1 cellular context compared by ENCODE assay signal in the genomic region with DNA sequence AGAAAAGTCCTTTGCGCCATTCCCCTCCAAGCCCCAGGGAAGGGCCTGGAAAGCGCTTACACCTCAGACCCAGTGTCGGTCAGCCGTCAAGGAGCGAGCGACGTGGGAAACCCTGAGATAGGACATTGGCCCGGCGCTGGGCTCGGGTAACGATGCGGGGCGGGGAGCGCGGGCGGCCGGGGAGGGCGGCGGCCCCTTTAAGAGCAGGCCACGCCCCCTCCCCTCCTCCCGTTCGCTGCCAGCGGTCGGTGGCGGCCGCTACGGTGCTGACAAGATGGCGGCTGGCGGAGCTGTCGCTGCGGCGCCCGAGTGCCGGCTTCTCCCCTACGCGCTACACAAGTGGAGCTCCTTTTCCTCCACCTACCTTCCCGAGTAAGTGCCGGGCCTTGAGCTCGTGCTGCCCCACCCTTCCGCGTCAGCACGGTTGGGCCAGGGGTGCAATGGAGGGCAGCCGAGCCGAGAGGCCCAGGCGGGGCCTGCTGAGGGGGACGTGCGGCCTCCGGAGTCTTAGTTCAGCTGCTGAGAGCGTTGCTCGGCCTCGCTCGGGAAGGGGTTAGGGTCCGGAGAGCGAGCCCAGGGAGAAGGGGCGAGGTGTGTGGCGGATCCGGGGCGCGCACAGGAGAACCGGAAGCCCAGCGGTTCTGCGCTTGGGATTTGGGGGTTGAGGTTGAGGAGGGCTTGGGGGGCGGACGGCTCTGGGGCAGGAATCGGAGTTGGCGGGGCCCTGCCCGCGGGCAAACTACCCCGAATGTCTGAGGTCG.
TF ChIP-seq lines count a peak whose summit lies in the region.

Gene MKLN1 (plus strand): TSS at position 251 of the 761 bp plus-strand sequence. CDS start 24 bp downstream, at position 275.

TF ChIP-seq in HepG2, 621 proteins besides CTCF, POLR2A, EP300 and RAD21 (continued from another document and continues in another):
- peak; percentile 100 for TF ChIP-seq ZFP91 (CRISPR knock-in tag; IDR thresholded peaks at IDR 0.05; ENCODE audit: borderline replicate concordance)
- peak; percentile 50 for TF ChIP-seq MED8 (CRISPR knock-in tag; IDR thresholded peaks at IDR 0.05; ENCODE audit: insufficient replicate concordance)
- peak; percentile 62; the same call in 1 of the 2 replicates for TF ChIP-seq ARHGAP35 (CRISPR knock-in tag; IDR thresholded peaks at IDR 0.05; ENCODE audit: borderline replicate concordance)
- TF ChIP-seq JDP2 (CRISPR knock-in tag; IDR thresholded peaks at IDR 0.05; ENCODE audit: borderline replicate concordance) = peak; percentile 54; the same call in 1 of the 2 replicates
- TF ChIP-seq SOX6 (IDR thresholded peaks at IDR 0.05) = no peak
- TF ChIP-seq SOX6 (CRISPR knock-in tag; IDR thresholded peaks at IDR 0.05) = peak; percentile 33
- peak; percentile 43; the same call in 1 of the 2 replicates for TF ChIP-seq HCFC1 (IDR thresholded peaks at IDR 0.05; ENCODE audit: low read depth, low read length)
- TF ChIP-seq CERS6 (CRISPR knock-in tag; IDR thresholded peaks at IDR 0.05) = no peak
- TF ChIP-seq HOXA7 (CRISPR knock-in tag; IDR thresholded peaks at IDR 0.05) = peak; percentile 92; the same call in 1 of the 2 replicates
- TF ChIP-seq ZNF557 (CRISPR knock-in tag; IDR thresholded peaks at IDR 0.05) = no peak
- peak; percentile 50; the same call in 1 of the 2 replicates for TF ChIP-seq MYC (CRISPR knock-in tag; IDR thresholded peaks at IDR 0.05; ENCODE audit: borderline replicate concordance)
- TF ChIP-seq RBM39 (IDR thresholded peaks at IDR 0.05; ENCODE audit: low read depth, low read length, poor library complexity, severe bottlenecking) = peak; percentile 93
- TF ChIP-seq, protein P1, sequence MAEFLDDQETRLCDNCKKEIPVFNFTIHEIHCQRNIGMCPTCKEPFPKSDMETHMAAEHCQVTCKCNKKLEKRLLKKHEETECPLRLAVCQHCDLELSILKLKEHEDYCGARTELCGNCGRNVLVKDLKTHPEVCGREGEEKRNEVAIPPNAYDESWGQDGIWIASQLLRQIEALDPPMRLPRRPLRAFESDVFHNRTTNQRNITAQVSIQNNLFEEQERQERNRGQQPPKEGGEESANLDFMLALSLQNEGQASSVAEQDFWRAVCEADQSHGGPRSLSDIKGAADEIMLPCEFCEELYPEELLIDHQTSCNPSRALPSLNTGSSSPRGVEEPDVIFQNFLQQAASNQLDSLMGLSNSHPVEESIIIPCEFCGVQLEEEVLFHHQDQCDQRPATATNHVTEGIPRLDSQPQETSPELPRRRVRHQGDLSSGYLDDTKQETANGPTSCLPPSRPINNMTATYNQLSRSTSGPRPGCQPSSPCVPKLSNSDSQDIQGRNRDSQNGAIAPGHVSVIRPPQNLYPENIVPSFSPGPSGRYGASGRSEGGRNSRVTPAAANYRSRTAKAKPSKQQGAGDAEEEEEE (CRISPR knock-in tag; IDR thresholded peaks at IDR 0.05; ENCODE audit: borderline replicate concordance) = 0 out of 2 replicates have a peak, but pooled peaks have one; percentile 62
- TF ChIP-seq, protein P2, sequence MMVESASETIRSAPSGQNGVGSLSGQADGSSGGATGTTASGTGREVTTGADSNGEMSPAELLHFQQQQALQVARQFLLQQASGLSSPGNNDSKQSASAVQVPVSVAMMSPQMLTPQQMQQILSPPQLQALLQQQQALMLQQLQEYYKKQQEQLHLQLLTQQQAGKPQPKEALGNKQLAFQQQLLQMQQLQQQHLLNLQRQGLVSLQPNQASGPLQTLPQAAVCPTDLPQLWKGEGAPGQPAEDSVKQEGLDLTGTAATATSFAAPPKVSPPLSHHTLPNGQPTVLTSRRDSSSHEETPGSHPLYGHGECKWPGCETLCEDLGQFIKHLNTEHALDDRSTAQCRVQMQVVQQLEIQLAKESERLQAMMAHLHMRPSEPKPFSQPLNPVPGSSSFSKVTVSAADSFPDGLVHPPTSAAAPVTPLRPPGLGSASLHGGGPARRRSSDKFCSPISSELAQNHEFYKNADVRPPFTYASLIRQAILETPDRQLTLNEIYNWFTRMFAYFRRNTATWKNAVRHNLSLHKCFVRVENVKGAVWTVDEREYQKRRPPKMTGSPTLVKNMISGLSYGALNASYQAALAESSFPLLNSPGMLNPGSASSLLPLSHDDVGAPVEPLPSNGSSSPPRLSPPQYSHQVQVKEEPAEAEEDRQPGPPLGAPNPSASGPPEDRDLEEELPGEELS (CRISPR knock-in tag; IDR thresholded peaks at IDR 0.05) = peak; percentile 11; the same call in 1 of the 2 replicates
- TF ChIP-seq, protein P3, sequence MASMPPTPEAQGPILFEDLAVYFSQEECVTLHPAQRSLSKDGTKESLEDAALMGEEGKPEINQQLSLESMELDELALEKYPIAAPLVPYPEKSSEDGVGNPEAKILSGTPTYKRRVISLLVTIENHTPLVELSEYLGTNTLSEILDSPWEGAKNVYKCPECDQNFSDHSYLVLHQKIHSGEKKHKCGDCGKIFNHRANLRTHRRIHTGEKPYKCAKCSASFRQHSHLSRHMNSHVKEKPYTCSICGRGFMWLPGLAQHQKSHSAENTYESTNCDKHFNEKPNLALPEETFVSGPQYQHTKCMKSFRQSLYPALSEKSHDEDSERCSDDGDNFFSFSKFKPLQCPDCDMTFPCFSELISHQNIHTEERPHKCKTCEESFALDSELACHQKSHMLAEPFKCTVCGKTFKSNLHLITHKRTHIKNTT (CRISPR knock-in tag; IDR thresholded peaks at IDR 0.05) = no peak
- TF ChIP-seq POGZ (CRISPR knock-in tag; IDR thresholded peaks at IDR 0.05) = peak; percentile 82
- TF ChIP-seq YEATS2 (CRISPR knock-in tag; IDR thresholded peaks at IDR 0.05; ENCODE audit: borderline replicate concordance) = peak; percentile 48; the same call in 1 of the 2 replicates
- TF ChIP-seq KMT2B (CRISPR knock-in tag; IDR thresholded peaks at IDR 0.05) = peak; percentile 78
- TF ChIP-seq FOXA3 (CRISPR knock-in tag; IDR thresholded peaks at IDR 0.05) = peak; percentile 17; the same call in 1 of the 2 replicates
- TF ChIP-seq CHCHD3 (CRISPR knock-in tag; IDR thresholded peaks at IDR 0.05) = 0 out of 2 replicates have a peak, but pooled peaks have one; percentile 63
- peak; percentile 37; the same call in 1 of the 2 replicates for TF ChIP-seq ZBTB20 (CRISPR knock-in tag; IDR thresholded peaks at IDR 0.05; ENCODE audit: borderline replicate concordance, low read depth)
- TF ChIP-seq SMAD1 (CRISPR knock-in tag; IDR thresholded peaks at IDR 0.05; ENCODE audit: borderline replicate concordance, low read depth) = peak; percentile 69; the same call in 1 of the 2 replicates
- TF ChIP-seq REST (IDR thresholded peaks at IDR 0.05; ENCODE audit: borderline replicate concordance in 1 of 2, low read depth in 1 of 2, low read length in 2 of 2) = peak in 1 of 2 experiments; percentile 63; a peak in 2 of 4 replicates
- TF ChIP-seq IRF9 (CRISPR knock-in tag; IDR thresholded peaks at IDR 0.05; ENCODE audit: borderline replicate concordance) = peak; percentile 92
- TF ChIP-seq ZSCAN31 (CRISPR knock-in tag; IDR thresholded peaks at IDR 0.05; ENCODE audit: low read depth) = peak; percentile 89
- no peak for TF ChIP-seq ZFP62 (CRISPR knock-in tag; IDR thresholded peaks at IDR 0.05)
- TF ChIP-seq THAP11 (CRISPR knock-in tag; IDR thresholded peaks at IDR 0.05) = peak; percentile 68; the same call in 1 of the 2 replicates
- TF ChIP-seq ZNF75D (CRISPR knock-in tag; IDR thresholded peaks at IDR 0.05; ENCODE audit: borderline replicate concordance) = no peak
- TF ChIP-seq HNRNPUL1 (IDR thresholded peaks at IDR 0.05; ENCODE audit: low read depth, low read length) = 0 out of 2 replicates have a peak, but pooled peaks have one; percentile 54
- TF ChIP-seq ZNF205 (CRISPR knock-in tag; IDR thresholded peaks at IDR 0.05) = peak; percentile 76
- TF ChIP-seq ZNF580 (CRISPR knock-in tag; IDR thresholded peaks at IDR 0.05; ENCODE audit: borderline replicate concordance, low read depth) = peak; percentile 82; the same call in 1 of the 2 replicates
- TF ChIP-seq GABPB1 (CRISPR knock-in tag; IDR thresholded peaks at IDR 0.05) = peak; percentile 77
- TF ChIP-seq ATF3 (CRISPR knock-in tag; IDR thresholded peaks at IDR 0.05) = no peak
- TF ChIP-seq GATAD1 (CRISPR knock-in tag; IDR thresholded peaks at IDR 0.05) = peak; percentile 62; the same call in 1 of the 2 replicates
- no peak for TF ChIP-seq KLF13 (CRISPR knock-in tag; IDR thresholded peaks at IDR 0.05)
- no peak for TF ChIP-seq MTA3 (CRISPR knock-in tag; IDR thresholded peaks at IDR 0.05)
- 0 out of 2 replicates have a peak, but pooled peaks have one; percentile 76 for TF ChIP-seq ZNF136 (CRISPR knock-in tag; IDR thresholded peaks at IDR 0.05; ENCODE audit: low read depth)
- TF ChIP-seq ZNF616 (CRISPR knock-in tag; IDR thresholded peaks at IDR 0.05; ENCODE audit: low read depth) = peak; percentile 70; the same call in 1 of the 2 replicates
- TF ChIP-seq HINFP (CRISPR knock-in tag; IDR thresholded peaks at IDR 0.05; ENCODE audit: low read depth) = no peak
- TF ChIP-seq ZNF761 (CRISPR knock-in tag; conservative IDR thresholded peaks at IDR 0.05) = peak; percentile 79; the same call in 1 of the 2 replicates
- no peak for TF ChIP-seq TRIM22 (IDR thresholded peaks at IDR 0.05)
